ENCODE assay signal across 7 cellular contexts in genomic region chr1:214610136-214610535, GRCh38. TPM values are rescaled to one million over a fixed set of nuclear protein-coding genes. Genes with fewer than 3 reads are reported as not detected.
DNase-seq lines count a peak whose midpoint lies in the region; ATAC-seq and TF ChIP-seq lines count a peak whose summit lies in the region.
"Not testable (repeated sequence)": the region's sequence is repeated elsewhere in the genome, so short reads cannot be mapped to it uniquely, and the experiment has no call there.

No MANE protein-coding gene starts in this region.

- peak; percentile 70 for ATAC-seq in GM18907 (IDR thresholded peaks at IDR 0.05; ENCODE audit: unreplicated experiment)
- ATAC-seq in GM19452 (IDR thresholded peaks at IDR 0.05; ENCODE audit: unreplicated experiment), result peak; percentile 81
- peak; percentile 49 for ATAC-seq in HG02798 (IDR thresholded peaks at IDR 0.05; ENCODE audit: poor library complexity, unreplicated experiment)
- peak; percentile 84 for ATAC-seq in HG03175 (IDR thresholded peaks at IDR 0.05; ENCODE audit: unreplicated experiment)
- peak; percentile 67 for ATAC-seq in HG03571 (IDR thresholded peaks at IDR 0.05; ENCODE audit: unreplicated experiment)

- not testable (repeated sequence) for BruUV-seq in Calu3 (replicated peaks; lab: Mats Ljungman, UMichigan)

- peak overlapping the region; percentile 92 for H3K27ac Mint-ChIP-seq in Calu3 (ENCODE audit: unreplicated experiment)

- intact Hi-C loops in Calu3 (cut with micrococcal nuclease; ENCODE audit: unreplicated experiment), result not testable (repeated sequence)

- peaks cover 36% of the 10 kb centered on the region for H3K36me3 Mint-ChIP-seq in Calu3 (ENCODE audit: insufficient read depth, unreplicated experiment)

- H3K4me3 Mint-ChIP-seq in Calu3 (ENCODE audit: low read depth, unreplicated experiment), result not testable (repeated sequence)

- CTCF ChIA-PET in Calu3 (lab: Charles Lee), result interaction anchor here (0.7 kb wide), 2 partner anchors 28 to 1153 kb away, joined by 3 to 4 read pairs; no protein-coding TSS in a partner anchor

- peaks cover 59% of the 10 kb centered on the region for H3K4me1 Mint-ChIP-seq in Calu3 (ENCODE audit: low read depth, unreplicated experiment)

- DNase-seq in Calu3, result not testable (repeated sequence)
- DNase-seq in glomerular visceral epithelial cell (ENCODE audit: extremely low spot score), result peak; percentile 28

- not testable (repeated sequence) for H3K27me3 Mint-ChIP-seq in Calu3 (ENCODE audit: unreplicated experiment)

- not testable (repeated sequence) for TF ChIP-seq CTCF in Calu3 (IDR thresholded peaks at IDR 0.05; ENCODE audit: unreplicated experiment)

- not testable (repeated sequence) for H3K9me3 Mint-ChIP-seq in Calu3 (ENCODE audit: low read depth, unreplicated experiment)

RNA-seq across cellular contexts. Expression of gene CENPF, which starts 7.1 kb away (rescaled TPM):
- 118 and 144 TPM in 2 replicates for total RNA-seq in Calu3 (2022)

RNA-seq across cellular contexts. Expression of gene PTPN14, which starts 58.7 kb away (rescaled TPM):
- total RNA-seq in Calu3 (2022), result 72.4 and 77.4 TPM in 2 replicates
